In the genomic region with DNA sequence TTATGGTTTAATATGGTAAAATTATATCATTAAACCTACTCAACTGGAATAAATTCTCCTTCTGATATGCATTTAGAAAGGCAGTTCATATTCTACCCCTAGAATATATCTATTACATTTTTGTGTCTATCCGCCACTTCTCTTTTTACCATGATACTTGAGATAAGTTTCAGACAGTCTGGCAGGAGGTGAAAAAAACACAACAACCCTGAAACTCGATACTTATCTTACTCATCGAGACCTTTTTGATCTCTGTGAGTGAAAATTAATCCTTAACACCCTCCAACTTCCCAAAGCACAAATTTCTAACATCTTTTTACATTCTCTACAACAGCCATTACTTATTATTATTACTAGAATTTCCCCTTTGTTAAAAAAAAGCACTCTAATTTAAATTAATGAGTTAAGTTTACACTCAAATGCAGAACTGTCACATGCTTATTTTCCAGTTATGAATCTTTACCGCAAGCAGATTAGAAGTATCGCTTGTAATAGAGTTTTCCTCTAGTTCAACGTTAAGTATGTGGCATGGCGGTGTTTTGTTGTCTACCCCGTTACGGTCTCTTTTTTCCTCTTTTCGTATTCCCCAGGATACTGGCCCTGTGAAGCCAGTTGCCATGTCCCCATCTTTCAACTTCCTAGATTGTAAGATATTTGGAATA, we compare ENCODE assay signal across 1 cellular context.
TF ChIP-seq lines count a peak whose summit lies in the region.

No MANE protein-coding gene starts in this region.

TF ChIP-seq in SK-N-SH, 30 proteins besides CTCF, POLR2A, EP300 and RAD21 (continued from another document):
- TF ChIP-seq, protein P1, sequence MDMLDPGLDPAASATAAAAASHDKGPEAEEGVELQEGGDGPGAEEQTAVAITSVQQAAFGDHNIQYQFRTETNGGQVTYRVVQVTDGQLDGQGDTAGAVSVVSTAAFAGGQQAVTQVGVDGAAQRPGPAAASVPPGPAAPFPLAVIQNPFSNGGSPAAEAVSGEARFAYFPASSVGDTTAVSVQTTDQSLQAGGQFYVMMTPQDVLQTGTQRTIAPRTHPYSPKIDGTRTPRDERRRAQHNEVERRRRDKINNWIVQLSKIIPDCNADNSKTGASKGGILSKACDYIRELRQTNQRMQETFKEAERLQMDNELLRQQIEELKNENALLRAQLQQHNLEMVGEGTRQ (IDR thresholded peaks at IDR 0.05; ENCODE audit: borderline replicate concordance, low read depth, low read length): no peak
